ENCODE assay signal across 8 cellular contexts in the genomic region with DNA sequence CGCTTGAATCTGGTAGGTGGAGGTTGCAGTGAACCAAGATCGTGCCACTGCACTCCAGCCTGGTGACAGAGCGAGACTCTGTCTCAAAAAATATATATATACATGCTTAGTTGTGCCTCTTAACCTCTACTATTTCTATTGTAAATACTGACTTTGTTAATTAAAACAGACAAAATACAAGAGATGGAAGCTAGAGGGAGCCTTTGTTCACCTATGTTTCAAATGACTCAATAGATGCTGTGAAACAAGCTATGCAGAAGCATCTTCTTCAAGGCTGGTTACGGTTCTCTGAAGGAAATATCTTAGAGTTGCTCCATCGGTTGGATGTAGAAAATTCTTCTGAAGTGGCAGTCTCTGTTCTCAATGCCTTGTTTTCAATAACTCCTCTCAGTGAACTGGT. TPM values are rescaled to one million over a fixed set of nuclear protein-coding genes. Genes with fewer than 3 reads are reported as not detected.
DNase-seq lines count a peak whose midpoint lies in the region; ATAC-seq and TF ChIP-seq lines count a peak whose summit lies in the region.

No MANE protein-coding gene starts in this region.

- peaks cover 85% of the 10 kb centered on the region for H3K79me2 ChIP-seq in OCI-LY7 (ENCODE audit: insufficient read depth, low read depth, low read length)

- CTCF ChIA-PET in OCI-LY7 (lab: Charles Lee; ENCODE audit: unreplicated experiment): interaction anchor here (1.4 kb wide), 1 partner anchor 19 kb away, joined by 3 read pairs; no protein-coding TSS in a partner anchor

- H2AFZ ChIP-seq in OCI-LY7 (ENCODE audit: low read length) (no peak overlapping the region), mesenchymal stem cell (ENCODE audit: low read depth, low read length) (no peak overlapping the region)

- no peak overlapping the region for H3K27ac ChIP-seq in OCI-LY7 (ENCODE audit: low read depth, low read length, poor library complexity, severe bottlenecking)
- H3K27ac ChIP-seq in mesenchymal stem cell (ENCODE audit: low read length, poor library complexity, severe bottlenecking): no peak overlapping the region

- H3K36me3 ChIP-seq in OCI-LY7 (ENCODE audit: insufficient read depth, low read length) (peaks cover 99% of the 10 kb centered on the region), mesenchymal stem cell (ENCODE audit: control insufficient read depth in 1 of 2, insufficient read depth in 2 of 2, low read depth in 1 of 2, low read length in 2 of 2) (no peaks in the 10 kb centered on the region)

- no peaks in the 10 kb centered on the region for H3K9me2 ChIP-seq in OCI-LY7 (ENCODE audit: insufficient read depth, low read length)

- DNase-seq in DMS53 treated with DMSO at 0.1 percent for 48 hours (lab: John Stamatoyannopoulos, UW; ENCODE audit: unreplicated experiment) (peak; percentile 39), OCI-LY7 (ENCODE audit: low spot score) (peak; percentile 46), chondrocyte (ENCODE audit: low spot score) (no peak), mesenchymal stem cell (peak; percentile 76), mesenteric fat pad (ENCODE audit: low spot score) (no peak), GM19238 (ENCODE audit: insufficient read length, low spot score) (no peak)

- no TSS peak for BruUV-seq in OCI-LY7 (replicated peaks; lab: Mats Ljungman, UMichigan)

- no peak overlapping the region for H2AK5ac ChIP-seq in mesenchymal stem cell (ENCODE audit: low read length, severe bottlenecking)

- H3K9me3 Mint-ChIP-seq in chondrocyte (ENCODE audit: low read depth): no peaks in the 10 kb centered on the region

- H4K91ac ChIP-seq in mesenchymal stem cell (ENCODE audit: low read length): no peak overlapping the region

- ATAC-seq in GM19023 (IDR thresholded peaks at IDR 0.05; ENCODE audit: unreplicated experiment) (peak; percentile 73), HG03159 (IDR thresholded peaks at IDR 0.05; ENCODE audit: unreplicated experiment) (peak; percentile 82)

- H3K4me2 ChIP-seq in OCI-LY7 (ENCODE audit: low read length) (no peak overlapping the region), mesenchymal stem cell (ENCODE audit: low read length, poor library complexity, severe bottlenecking) (no peak overlapping the region)

- H4K20me1 ChIP-seq in OCI-LY7 (ENCODE audit: insufficient read depth, low read length): peaks cover 13% of the 10 kb centered on the region; the same call in 1 of the 2 replicates

- H3K27me3 Mint-ChIP-seq in chondrocyte (ENCODE audit: low read depth): no peaks in the 10 kb centered on the region

- H3K9ac ChIP-seq in mesenchymal stem cell (ENCODE audit: low read length): no peak overlapping the region

- H3K14ac ChIP-seq in mesenchymal stem cell (ENCODE audit: low read length in 2 of 2): no peak overlapping the region

- no peak overlapping the region for H4K8ac ChIP-seq in mesenchymal stem cell (ENCODE audit: low read length)

- no peaks in the 10 kb centered on the region; the same call in 1 of the 2 replicates for H3K9me3 ChIP-seq in OCI-LY7 (ENCODE audit: low read length)
- H3K9me3 ChIP-seq in mesenchymal stem cell (ENCODE audit: control insufficient read depth, low read length): no peaks in the 10 kb centered on the region

- H3K27ac Mint-ChIP-seq in chondrocyte (ENCODE audit: unreplicated experiment): no peak overlapping the region

- H2BK120ac ChIP-seq in mesenchymal stem cell (ENCODE audit: low read depth, low read length): no peak overlapping the region

- intact Hi-C loops in OCI-LY7 (cut with micrococcal nuclease; ENCODE audit: unreplicated experiment): no loop called here

- H3K4me1 Mint-ChIP-seq in chondrocyte (ENCODE audit: low read depth): peaks cover 31% of the 10 kb centered on the region

- no peak overlapping the region for H2BK5ac ChIP-seq in mesenchymal stem cell (ENCODE audit: low read depth, low read length, poor library complexity, severe bottlenecking)

- no peaks in the 10 kb centered on the region for H3K27me3 ChIP-seq in mesenchymal stem cell (ENCODE audit: control insufficient read depth in 1 of 2, insufficient read depth in 1 of 2, low read length in 2 of 2)

- WGBS in mesenchymal stem cell: 84% methylated on average over 2 of the region's 5 CpGs

- H3K79me1 ChIP-seq in mesenchymal stem cell (replicated peaks; ENCODE audit: low read length, poor library complexity, severe bottlenecking): peaks cover 4% of the 10 kb centered on the region

- TF ChIP-seq CTCF in OCI-LY7 (conservative IDR thresholded peaks at IDR 0.05; ENCODE audit: low read length): peak; percentile 77
- TF ChIP-seq CTCF in chondrocyte (IDR thresholded peaks at IDR 0.05): peak; percentile 87

- no peaks in the 10 kb centered on the region for H3K36me3 Mint-ChIP-seq in chondrocyte (ENCODE audit: low read depth)

- H3K23ac ChIP-seq in mesenchymal stem cell (ENCODE audit: low read length in 2 of 2): no peak overlapping the region

- H3K4me3 ChIP-seq in OCI-LY7 (ENCODE audit: low read depth, low read length, poor library complexity, severe bottlenecking) (no peak overlapping the region), mesenchymal stem cell (ENCODE audit: insufficient read depth in 1 of 2, low read depth in 1 of 2, low read length in 2 of 2) (peak overlapping the region in 1 of 2 experiments; percentile 41)

- H3K4ac ChIP-seq in mesenchymal stem cell (ENCODE audit: low read depth in 1 of 2, low read length in 2 of 2): no peak overlapping the region

- H3K4me3 Mint-ChIP-seq in chondrocyte (ENCODE audit: unreplicated experiment): no peak overlapping the region

- peaks cover 24% of the 10 kb centered on the region for H3K4me1 ChIP-seq in OCI-LY7 (ENCODE audit: insufficient read depth, low read length, poor library complexity, severe bottlenecking)
- H3K4me1 ChIP-seq in mesenchymal stem cell (ENCODE audit: control insufficient read depth, insufficient read depth, low read depth, low read length): no peaks in the 10 kb centered on the region

- no peak overlapping the region for H3K18ac ChIP-seq in mesenchymal stem cell (ENCODE audit: low read depth in 1 of 2, low read length in 2 of 2)

- POLR2A ChIA-PET in OCI-LY7 (lab: Charles Lee): interaction anchor here (0.6 to 1.9 kb wide), 5 partner anchors 8 to 26 kb away, joined by 3 to 12 read pairs (median 3); no protein-coding TSS in a partner anchor

- H2BK15ac ChIP-seq in mesenchymal stem cell (ENCODE audit: low read depth, poor library complexity, severe bottlenecking): no peak overlapping the region

- no peak overlapping the region for H2BK12ac ChIP-seq in mesenchymal stem cell (ENCODE audit: low read length in 2 of 2)

RNA-seq across cellular contexts. Expression of a gene that starts 6.2 kb away (rescaled TPM):
- total RNA-seq in OCI-LY7 (2014; rRNA removed; shearing (Covaris generic)): 57.5 and 68.6 TPM in 2 replicates
- total RNA-seq in OCI-LY7 (2022): 89.8 and 95.4 TPM in 2 replicates
- total RNA-seq in chondrocyte: 6.4 to 9.1 TPM (median 6.5 TPM) in 3 replicates
- 4.4 TPM for polyA plus RNA-seq in mesenchymal stem cell (2013, experiment 1 of 2)
- polyA plus RNA-seq in mesenchymal stem cell (2013, experiment 2 of 2): 4.3 TPM
- total RNA-seq in mesenteric fat pad: 0.26 TPM

RNA-seq across cellular contexts. Expression of a gene that starts 6.5 kb away (rescaled TPM):
- 88.7 and 88.8 TPM in 2 replicates for total RNA-seq in OCI-LY7 (2014; rRNA removed; shearing (Covaris generic))
- total RNA-seq in OCI-LY7 (2022) (115 and 141 TPM in 2 replicates), chondrocyte (21.7 to 30.8 TPM (median 24.5 TPM) in 3 replicates), mesenteric fat pad (23.1 TPM)
- polyA plus RNA-seq in mesenchymal stem cell (2013, experiment 1 of 2): 16.9 TPM
- 16.4 TPM for polyA plus RNA-seq in mesenchymal stem cell (2013, experiment 2 of 2)

RNA-seq across cellular contexts. Expression of a gene that starts 35.6 kb away (rescaled TPM):
- total RNA-seq in OCI-LY7 (2014; rRNA removed; shearing (Covaris generic)): not detected in 2 replicates
- total RNA-seq in OCI-LY7 (2022) (not detected in 2 replicates), chondrocyte (0.02 TPM in 1 of 3 replicates, not detected in the others), mesenteric fat pad (not detected)
- under 0.01 TPM for polyA plus RNA-seq in mesenchymal stem cell (2013, experiment 1 of 2)
- under 0.01 TPM for polyA plus RNA-seq in mesenchymal stem cell (2013, experiment 2 of 2)

Comparison
In these comparisons a context has a peak if more than half of its experiments do, and no peak if none do; other contexts are left out.
1. DNase-seq: peak in DMS53 treated with DMSO at 0.1 percent for 48 hours (single experiment), OCI-LY7 (single experiment) and mesenchymal stem cell (single experiment); none in chondrocyte (single experiment), mesenteric fat pad (single experiment) and GM19238 (single experiment).